17 cellular contexts compared by ENCODE assay signal in the genomic region with DNA sequence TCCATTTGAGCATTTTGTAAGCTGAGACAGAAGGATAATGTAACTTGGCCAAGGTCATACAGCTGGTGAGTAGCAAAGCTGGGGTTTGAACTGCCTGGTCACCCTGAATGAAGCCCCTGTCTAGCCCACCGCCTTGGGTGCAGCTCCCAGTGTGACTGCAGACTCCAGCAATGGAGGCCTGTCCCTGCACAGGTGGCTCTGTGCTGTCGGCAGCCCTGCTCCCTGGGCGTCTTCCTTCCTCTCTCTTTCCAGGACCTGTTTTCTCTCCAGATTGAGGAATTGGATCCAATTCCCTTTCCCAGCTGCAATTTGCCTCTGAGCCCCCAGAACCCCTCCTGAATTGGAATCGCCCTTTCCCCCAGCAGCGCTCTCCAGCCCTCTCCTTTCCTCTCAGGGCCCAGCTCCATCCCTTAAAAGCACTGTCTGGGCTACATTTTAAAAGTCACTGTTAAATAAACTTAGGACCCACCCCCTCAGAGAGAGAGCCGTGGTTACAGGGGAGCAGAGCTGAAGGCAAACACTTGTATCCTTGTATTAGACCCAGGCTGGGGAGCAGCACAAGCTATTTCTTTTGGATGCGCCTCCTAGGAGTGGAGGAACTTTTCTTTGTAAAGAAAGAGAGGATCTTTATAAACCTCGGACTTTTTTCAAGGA.
DNase-seq lines count a peak whose midpoint lies in the region; ATAC-seq, FAIRE-seq and TF ChIP-seq lines count a peak whose summit lies in the region.
"Had no signal": no experiment of that assay in that cellular context is flagged by ENCODE, and none has a peak within 500 bp of the region (broad histone marks: within the 10 kb centered on the region; RNA-seq: fewer than 3 reads in every experiment).

No MANE protein-coding gene starts in this region.

- H3K4me1 ChIP-seq in HepG2 (ENCODE audit: insufficient read depth, low read length) = peaks cover 6% of the 10 kb centered on the region; the same call in 1 of the 2 replicates
- H3K4me1 ChIP-seq: BLaER1, Caco-2, HAP-1 had no signal

- POLR2A ChIA-PET in HepG2 (lab: Yijun Ruan, JAX) = no interaction called here

- TF ChIP-seq EP300 in HepG2 (IDR thresholded peaks at IDR 0.05; ENCODE audit: low read depth in 2 of 2, low read length in 2 of 2) = no peak
- no peak for TF ChIP-seq EP300 in HepG2 (CRISPR knock-in tag; IDR thresholded peaks at IDR 0.05; ENCODE audit: borderline replicate concordance)

- TF ChIP-seq CTCF in dorsolateral prefrontal cortex (IDR thresholded peaks at IDR 0.05 in 54 of 56, conservative IDR thresholded peaks at IDR 0.05 in 2 of 56; ENCODE audit: low read depth in 1 of 56, partially characterized antibody in 56 of 56) = no peak
- no peak for TF ChIP-seq CTCF in nephron progenitor cell (IDR thresholded peaks at IDR 0.05)
- no peak for TF ChIP-seq CTCF in HepG2 (CRISPR knock-in tag; IDR thresholded peaks at IDR 0.05)

- H3K4me3 Mint-ChIP-seq in nephron progenitor cell = no peak overlapping the region
- H3K4me3 Mint-ChIP-seq: CD8-positive, alpha-beta memory T cell had no signal

- in situ Hi-C loops in HepG2 (cut with HindIII; ENCODE audit: extremely low pct_ligation_motif_present, low pct_unique_long_range_greater_than_20kb) = no loop called here

- no peaks in the 10 kb centered on the region for H3K27me3 ChIP-seq in dorsolateral prefrontal cortex
- peaks cover 1 to 16% of the 10 kb centered on the region in 2 experiments; a peak in 2 of 5 replicates for H3K27me3 ChIP-seq in HepG2 (ENCODE audit: control insufficient read depth in 1 of 2, insufficient read depth in 2 of 2, low read length in 2 of 2)
- H3K27me3 ChIP-seq: BLaER1 had no signal

- no peak for FAIRE-seq in HepG2 (lab: Jason Lieb, UNC)

- BruUV-seq in HepG2 (replicated peaks; lab: Mats Ljungman, UMichigan) = no TSS peak

- no peak overlapping the region for H3K9ac ChIP-seq in HepG2 (ENCODE audit: insufficient read depth, low read depth, low read length)
- H3K9ac ChIP-seq: BLaER1 had no signal

- peaks cover 4% of the 10 kb centered on the region for H3K9me3 Mint-ChIP-seq in nephron progenitor cell
- H3K9me3 Mint-ChIP-seq: CD8-positive, alpha-beta memory T cell had no signal

- intact Hi-C loops in Right ventricle myocardium inferior (cut with DNase I) = no loop called here
- intact Hi-C loops in cardiac septum (cut with DNase I) = no loop called here
- intact Hi-C loops in dorsolateral prefrontal cortex (cut with DNase I) = no loop called here
- intact Hi-C loops in sciatic nerve (cut with DNase I) = no loop called here
- intact Hi-C loops in HepG2 (cut with micrococcal nuclease; ENCODE audit: unreplicated experiment) = no loop called here

- H3K27ac Mint-ChIP-seq in nephron progenitor cell = peak overlapping the region; percentile 79
- H3K27ac Mint-ChIP-seq: CD8-positive, alpha-beta memory T cell had no signal

- DNase-seq in Right ventricle myocardium inferior (ENCODE audit: missing footprints) (no peak), cardiac septum (ENCODE audit: low spot score) (no peak), dorsolateral prefrontal cortex (no peak), nephron progenitor cell (no peak), sciatic nerve (ENCODE audit: low spot score) (no peak), HepG2 (ENCODE audit: low spot score) (no peak), GM19240 (ENCODE audit: insufficient read length, low spot score) (no peak), UCSD-AML1 (lab: John Stamatoyannopoulos, UW; ENCODE audit: unreplicated experiment) (no peak)
- DNase-seq: AML-193; Caco-2; CD8-positive, alpha-beta memory T cell; DMS53; GF-D8; GOT3 had no signal

- H3K4me2 ChIP-seq in HepG2 (ENCODE audit: low read depth, low read length) = no peak overlapping the region
- H3K4me2 ChIP-seq: BLaER1 had no signal

- ATAC-seq in Right ventricle myocardium inferior = peak; percentile 38
- peak; percentile 40 for ATAC-seq in sciatic nerve
- no peak for ATAC-seq in HepG2

- CTCF ChIA-PET in HepG2 (lab: Yijun Ruan, JAX; ENCODE audit: low intra/inter-chr PET ratio, low total read pairs) = no interaction called here

- H3K9me3 ChIP-seq in HepG2 (ENCODE audit: low read length) = no peaks in the 10 kb centered on the region
- H3K9me3 ChIP-seq: BLaER1, Caco-2, HAP-1 had no signal

- H3K79me2 ChIP-seq in HepG2 (ENCODE audit: insufficient read depth, low read length) = no peaks in the 10 kb centered on the region

- H3K4me3 ChIP-seq in dorsolateral prefrontal cortex = no peak overlapping the region
- H3K4me3 ChIP-seq in HepG2 (replicated peaks in 1 of 3; ENCODE audit: insufficient read depth in 1 of 3, low read depth in 2 of 3, low read length in 3 of 3) = no peak overlapping the region
- H3K4me3 ChIP-seq: BLaER1, HAP-1 had no signal

- TF ChIP-seq POLR2A in HepG2 (IDR thresholded peaks at IDR 0.05; ENCODE audit: insufficient read depth in 1 of 2, low read depth in 2 of 2, low read length in 2 of 2) = no peak

- H3K27me3 Mint-ChIP-seq in nephron progenitor cell (ENCODE audit: low read depth, poor library complexity) = peaks cover 2% of the 10 kb centered on the region

- TF ChIP-seq RAD21 in HepG2 (CRISPR knock-in tag; IDR thresholded peaks at IDR 0.05) = no peak

- no peaks in the 10 kb centered on the region for H4K20me1 ChIP-seq in HepG2 (ENCODE audit: insufficient read depth, low read length)
- H4K20me1 ChIP-seq: BLaER1 had no signal

- peaks cover 58% of the 10 kb centered on the region for H3K4me1 Mint-ChIP-seq in nephron progenitor cell
- H3K4me1 Mint-ChIP-seq: CD8-positive, alpha-beta memory T cell had no signal

- no peak overlapping the region for H2AFZ ChIP-seq in HepG2 (ENCODE audit: low read length)

- H3K36me3 Mint-ChIP-seq in nephron progenitor cell (ENCODE audit: low read depth) = no peaks in the 10 kb centered on the region
- H3K36me3 Mint-ChIP-seq: CD8-positive, alpha-beta memory T cell had no signal

- 31% methylated on average over 8 of the region's 8 CpGs for WGBS in HepG2 (ENCODE audit: low lambda C conversion rate)

- H3K36me3 ChIP-seq in HepG2 (replicated peaks in 1 of 2; ENCODE audit: control insufficient read depth in 1 of 2, insufficient read depth in 2 of 2, low read length in 2 of 2) = no peaks in the 10 kb centered on the region
- H3K36me3 ChIP-seq: BLaER1, HAP-1 had no signal

- H3K27ac ChIP-seq in dorsolateral prefrontal cortex = peak overlapping the region in 32 of 59 donors; percentile 12 to 87 (median 38)
- H3K27ac ChIP-seq in HepG2 (ENCODE audit: extremely low read length, insufficient read depth, low read length) = no peak overlapping the region
- H3K27ac ChIP-seq: 22Rv1, BLaER1 had no signal

TF ChIP-seq in HepG2, 621 proteins besides CTCF, POLR2A, EP300 and RAD21:
- TF ChIP-seq ATF1 (CRISPR knock-in tag; IDR thresholded peaks at IDR 0.05) = no peak
- TF ChIP-seq ZNF501 (CRISPR knock-in tag; IDR thresholded peaks at IDR 0.05) = no peak
- TF ChIP-seq RBM22 (optimal IDR thresholded peaks at IDR 0.05; ENCODE audit: low read length) = no peak
- TF ChIP-seq, protein P1, sequence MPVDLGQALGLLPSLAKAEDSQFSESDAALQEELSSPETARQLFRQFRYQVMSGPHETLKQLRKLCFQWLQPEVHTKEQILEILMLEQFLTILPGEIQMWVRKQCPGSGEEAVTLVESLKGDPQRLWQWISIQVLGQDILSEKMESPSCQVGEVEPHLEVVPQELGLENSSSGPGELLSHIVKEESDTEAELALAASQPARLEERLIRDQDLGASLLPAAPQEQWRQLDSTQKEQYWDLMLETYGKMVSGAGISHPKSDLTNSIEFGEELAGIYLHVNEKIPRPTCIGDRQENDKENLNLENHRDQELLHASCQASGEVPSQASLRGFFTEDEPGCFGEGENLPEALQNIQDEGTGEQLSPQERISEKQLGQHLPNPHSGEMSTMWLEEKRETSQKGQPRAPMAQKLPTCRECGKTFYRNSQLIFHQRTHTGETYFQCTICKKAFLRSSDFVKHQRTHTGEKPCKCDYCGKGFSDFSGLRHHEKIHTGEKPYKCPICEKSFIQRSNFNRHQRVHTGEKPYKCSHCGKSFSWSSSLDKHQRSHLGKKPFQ (CRISPR knock-in tag; IDR thresholded peaks at IDR 0.05; ENCODE audit: insufficient replicate concordance) = no peak
- TF ChIP-seq, protein P2, sequence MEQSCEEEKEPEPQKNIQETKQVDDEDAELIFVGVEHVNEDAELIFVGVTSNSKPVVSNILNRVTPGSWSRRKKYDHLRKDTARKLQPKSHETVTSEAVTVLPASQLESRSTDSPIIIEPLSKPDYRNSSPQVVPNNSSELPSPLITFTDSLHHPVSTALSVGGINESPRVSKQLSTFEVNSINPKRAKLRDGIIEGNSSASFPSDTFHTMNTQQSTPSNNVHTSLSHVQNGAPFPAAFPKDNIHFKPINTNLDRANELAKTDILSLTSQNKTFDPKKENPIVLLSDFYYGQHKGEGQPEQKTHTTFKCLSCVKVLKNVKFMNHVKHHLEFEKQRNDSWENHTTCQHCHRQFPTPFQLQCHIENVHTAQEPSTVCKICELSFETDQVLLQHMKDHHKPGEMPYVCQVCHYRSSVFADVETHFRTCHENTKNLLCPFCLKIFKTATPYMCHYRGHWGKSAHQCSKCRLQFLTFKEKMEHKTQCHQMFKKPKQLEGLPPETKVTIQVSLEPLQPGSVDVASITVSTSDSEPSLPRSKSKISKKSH (CRISPR knock-in tag; IDR thresholded peaks at IDR 0.05; ENCODE audit: borderline replicate concordance) = no peak
- TF ChIP-seq SSRP1 (CRISPR knock-in tag; IDR thresholded peaks at IDR 0.05) = no peak
- no peak for TF ChIP-seq CAMTA2 (CRISPR knock-in tag; IDR thresholded peaks at IDR 0.05; ENCODE audit: borderline replicate concordance)
